8 cellular contexts compared by ENCODE assay signal in the genomic region with DNA sequence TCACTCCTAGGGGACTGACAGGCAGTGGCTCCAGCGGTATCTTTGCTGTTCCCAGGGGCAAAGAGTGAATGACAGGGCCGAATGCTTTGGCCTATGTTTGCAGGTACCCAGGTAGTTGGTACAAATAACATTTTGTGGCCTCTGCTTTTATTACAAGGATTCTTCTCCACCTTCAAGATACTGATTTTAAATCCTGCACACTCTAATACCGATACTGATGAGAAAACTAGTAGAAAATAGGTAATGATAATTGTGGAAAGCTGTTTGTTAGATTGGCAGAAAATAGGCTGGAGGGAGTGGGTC. TPM values are rescaled to one million over a fixed set of nuclear protein-coding genes. Genes with fewer than 3 reads are reported as not detected.
DNase-seq lines count a peak whose midpoint lies in the region; ATAC-seq, FAIRE-seq and TF ChIP-seq lines count a peak whose summit lies in the region.

No MANE protein-coding gene starts in this region.

- no peak overlapping the region for H3K4me3 Mint-ChIP-seq in CD8-positive, alpha-beta memory T cell

- peak overlapping the region; percentile 95 for H3K27ac ChIP-seq in CD8-positive, alpha-beta memory T cell (ENCODE audit: low read depth, low read length)
- H3K27ac ChIP-seq in PC-9, result peak overlapping the region; percentile 80

- peak overlapping the region; percentile 99 for H3K4me2 ChIP-seq in PC-9

- peaks cover 29% of the 10 kb centered on the region for H3K4me1 ChIP-seq in CD8-positive, alpha-beta memory T cell (ENCODE audit: insufficient read depth, low read length)
- H3K4me1 ChIP-seq in PC-9 (replicated peaks; ENCODE audit: insufficient read depth), result peaks cover 21% of the 10 kb centered on the region

- TF ChIP-seq CTCF in PC-9 (conservative IDR thresholded peaks at IDR 0.05), result no peak
- no peak for TF ChIP-seq CTCF in fibroblast of the aortic adventitia (IDR thresholded peaks at IDR 0.05; ENCODE audit: insufficient read depth, low read length)
- TF ChIP-seq CTCF in retinal pigment epithelial cell (conservative IDR thresholded peaks at IDR 0.05; ENCODE audit: low read depth, low read length), result no peak

- DNase-seq in CD8-positive, alpha-beta memory T cell, result no peak
- DNase-seq in PC-9, result no peak
- no peak for DNase-seq in fibroblast of the aortic adventitia (ENCODE audit: low read depth)
- no peak for DNase-seq in retinal pigment epithelial cell (ENCODE audit: low read depth)
- DNase-seq in frontal cortex (ENCODE audit: low spot score in 2 of 2), result no peak
- DNase-seq in NCI-H1048 (lab: John Stamatoyannopoulos, UW), result no peak
- no peak for DNase-seq in G401 (ENCODE audit: low spot score)

- peaks cover 0 to 12% (median 0%) of the 10 kb centered on the region in 3 donors for H3K36me3 Mint-ChIP-seq in CD8-positive, alpha-beta memory T cell

- no peak for ATAC-seq in GM21367 (IDR thresholded peaks at IDR 0.05; ENCODE audit: unreplicated experiment)

- no peaks in the 10 kb centered on the region for H3K9me2 ChIP-seq in PC-9 (ENCODE audit: insufficient read depth)

- POLR2A ChIA-PET in CD8-positive, alpha-beta memory T cell (lab: Charles Lee), result interaction anchor here (0.5 to 3.2 kb wide), 5 partner anchors 16 to 656 kb away, joined by 3 to 46 read pairs (median 7); a partner anchor contains a TSS
- POLR2A ChIA-PET in PC-9 (lab: Charles Lee; ENCODE audit: unreplicated experiment), result interaction anchor here (0.6 to 1.0 kb wide), 5 partner anchors 10 to 168 kb away, joined by 3 to 6 read pairs (median 3); no protein-coding TSS in a partner anchor

- intact Hi-C loops in PC-9 (cut with micrococcal nuclease; ENCODE audit: unreplicated experiment), result loop anchor here (2.0 kb wide), 2 partner anchors 39 to 85 kb away; no protein-coding TSS in a partner anchor

- no peaks in the 10 kb centered on the region for H3K9me3 Mint-ChIP-seq in CD8-positive, alpha-beta memory T cell

- CTCF ChIA-PET in CD8-positive, alpha-beta memory T cell (lab: Charles Lee), result interaction anchor here (0.9 to 8.1 kb wide), 12 partner anchors 9 to 179 kb away, joined by 3 to 103 read pairs (median 18); a partner anchor contains a TSS
- CTCF ChIA-PET in PC-9 (lab: Charles Lee), result interaction anchor here (0.7 to 1.7 kb wide), 3 partner anchors 38 to 176 kb away, joined by 4 to 13 read pairs (median 12); no protein-coding TSS in a partner anchor

- H3K27ac Mint-ChIP-seq in CD8-positive, alpha-beta memory T cell, result no peak overlapping the region

- no TSS peak for BruUV-seq in PC-9 (replicated peaks; lab: Mats Ljungman, UMichigan)

- H3K4me3 ChIP-seq in CD8-positive, alpha-beta memory T cell (ENCODE audit: low read length), result peak overlapping the region; percentile 57
- H3K4me3 ChIP-seq in PC-9, result peak overlapping the region; percentile 92
- peak overlapping the region; percentile 92 for H3K4me3 ChIP-seq in fibroblast of the aortic adventitia (ENCODE audit: low read depth, low read length)
- peak overlapping the region; percentile 87 for H3K4me3 ChIP-seq in retinal pigment epithelial cell (ENCODE audit: low read length)

- H3K27me3 Mint-ChIP-seq in CD8-positive, alpha-beta memory T cell, result peaks cover 2% of the 10 kb centered on the region in 2 donors

- H3K9me3 ChIP-seq in CD8-positive, alpha-beta memory T cell (ENCODE audit: low read length), result no peaks in the 10 kb centered on the region
- no peaks in the 10 kb centered on the region for H3K9me3 ChIP-seq in PC-9 (ENCODE audit: insufficient read depth, low read depth)

- H3K4me1 Mint-ChIP-seq in CD8-positive, alpha-beta memory T cell, result peaks cover 12 to 20% (median 14%) of the 10 kb centered on the region in 3 donors

- peaks cover 7% of the 10 kb centered on the region; the same call in 1 of the 2 replicates for H3F3A ChIP-seq in PC-9 (ENCODE audit: insufficient read depth, low read depth)

- in situ Hi-C loops in G401 (cut with HindIII; ENCODE audit: low sequenced_read_pairs), result no loop called here

- H2AFZ ChIP-seq in PC-9, result peak overlapping the region; percentile 98

- peaks cover 31% of the 10 kb centered on the region for H3K79me2 ChIP-seq in PC-9 (ENCODE audit: low read depth)

- H3K36me3 ChIP-seq in CD8-positive, alpha-beta memory T cell (ENCODE audit: insufficient read depth, low read length), result no peaks in the 10 kb centered on the region
- H3K36me3 ChIP-seq in PC-9 (ENCODE audit: low read depth), result 0 out of 2 replicates have a peak, but pooled peaks cover under 1% of the 10 kb centered on the region

- H3K27me3 ChIP-seq in CD8-positive, alpha-beta memory T cell (ENCODE audit: insufficient read depth, low read length, poor library complexity, severe bottlenecking), result no peaks in the 10 kb centered on the region
- no peaks in the 10 kb centered on the region for H3K27me3 ChIP-seq in PC-9 (ENCODE audit: insufficient read depth, low read depth)

- no peak for FAIRE-seq in frontal cortex (lab: Jason Lieb, UNC)

- no peaks in the 10 kb centered on the region for H4K20me1 ChIP-seq in PC-9 (ENCODE audit: insufficient read depth)

RNA-seq across cellular contexts. Expression of a gene that starts 0.8 kb away (rescaled TPM):
- total RNA-seq in CD8-positive, alpha-beta memory T cell, result 10 to 100 TPM; 12.1 to 12.8 TPM
- polyA plus RNA-seq in CD8-positive, alpha-beta memory T cell, result 10.4 TPM
- total RNA-seq in PC-9 (2021) (13.6 and 14.4 TPM in 2 replicates), fibroblast of the aortic adventitia (ENCODE audit: low replicate concordance) (23.5 and 30.6 TPM in 2 replicates), frontal cortex (90.5 TPM)
- 9.0 and 9.8 TPM in 2 replicates for total RNA-seq in G401 (2014; rRNA removed; shearing (Covaris generic))

RNA-seq across cellular contexts. Expression of a gene that starts 29.0 kb away (rescaled TPM):
- total RNA-seq in CD8-positive, alpha-beta memory T cell, result 10 to 100 TPM; 35.8 to 37.9 TPM
- 14.8 TPM for polyA plus RNA-seq in CD8-positive, alpha-beta memory T cell
- 24.2 and 26.0 TPM in 2 replicates for total RNA-seq in PC-9 (2021)
- total RNA-seq in fibroblast of the aortic adventitia (ENCODE audit: low replicate concordance), result 30.5 and 54.0 TPM in 2 replicates
- total RNA-seq in frontal cortex, result 23.2 TPM
- 20.4 and 22.2 TPM in 2 replicates for total RNA-seq in G401 (2014; rRNA removed; shearing (Covaris generic))
